ENCODE assay signal across 8 cellular contexts in the genomic region with DNA sequence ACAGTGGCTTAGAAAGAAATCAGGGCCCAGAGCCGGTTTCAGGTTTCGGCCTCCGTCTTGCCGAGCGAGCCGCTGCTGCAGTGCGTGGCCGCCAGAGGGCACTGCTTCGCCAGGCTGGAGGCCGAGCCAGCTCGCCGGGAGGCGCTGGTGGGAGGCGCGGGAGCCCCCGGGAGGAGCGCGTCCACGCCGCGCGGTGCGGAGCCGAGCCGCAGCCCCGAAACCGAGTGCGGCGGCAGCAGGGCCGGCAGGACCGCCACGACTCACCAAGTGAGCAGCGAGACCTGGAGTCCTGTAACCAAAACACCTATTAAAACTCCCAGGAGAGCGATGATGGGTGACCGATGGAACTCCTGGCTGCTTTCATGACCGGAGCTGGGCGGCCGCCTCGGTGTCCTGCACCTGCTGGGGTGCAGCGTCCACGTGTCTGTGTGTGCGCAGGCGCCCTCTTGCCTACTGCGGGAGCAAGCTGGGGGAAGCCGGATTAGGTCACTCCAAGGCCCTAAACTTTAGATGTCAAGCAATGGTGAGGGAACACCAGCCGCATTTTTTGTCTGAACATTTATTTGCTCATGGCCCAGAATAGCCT.
DNase-seq lines count a peak whose midpoint lies in the region; ATAC-seq, FAIRE-seq and TF ChIP-seq lines count a peak whose summit lies in the region.

No MANE protein-coding gene starts in this region.

- peak overlapping the region; percentile 57 for H3K4me3 Mint-ChIP-seq in activated B cell treated with CpG ODN at 0.5 μM for 24 hours

- TF ChIP-seq CTCF in GM12872 (IDR thresholded peaks at IDR 0.05; ENCODE audit: insufficient read depth, low read depth, low read length) (peak; percentile 93), activated B cell treated with CpG ODN at 0.5 μM for 24 hours (IDR thresholded peaks at IDR 0.05) (peak; percentile 18)

- H3K4me1 Mint-ChIP-seq in activated B cell treated with CpG ODN at 0.5 μM for 24 hours, result peaks cover 15% of the 10 kb centered on the region

- no peaks in the 10 kb centered on the region for H3K36me3 Mint-ChIP-seq in activated B cell treated with CpG ODN at 0.5 μM for 24 hours (ENCODE audit: low read depth)

- ATAC-seq in HG02642 (IDR thresholded peaks at IDR 0.05; ENCODE audit: poor library complexity, unreplicated experiment) (peak; percentile 90), activated B cell treated with CpG ODN at 0.5 μM for 24 hours (ENCODE audit: low read depth) (peak; percentile 87), GM19395 (IDR thresholded peaks at IDR 0.05; ENCODE audit: unreplicated experiment) (no peak)

- no peaks in the 10 kb centered on the region for H3K9me3 Mint-ChIP-seq in activated B cell treated with CpG ODN at 0.5 μM for 24 hours

- H3K27ac ChIP-seq in caudate nucleus (ENCODE audit: low read depth, low read length), result no peak overlapping the region

- POLR2A ChIA-PET in activated B cell treated with CpG ODN at 0.5 μM for 24 hours (lab: Charles Lee), result interaction anchor here (0.6 to 0.9 kb wide), 3 partner anchors 140 to 308 kb away, joined by 3 to 6 read pairs (median 5); no protein-coding TSS in a partner anchor

- intact Hi-C loops in activated B cell treated with CpG ODN at 0.5 μM for 24 hours (cut with micrococcal nuclease), result loop anchor here (1.0 to 5.0 kb wide), 7 partner anchors 40 to 872 kb away; no protein-coding TSS in a partner anchor

- CTCF ChIA-PET in activated B cell treated with CpG ODN at 0.5 μM for 24 hours (lab: Charles Lee), result interaction anchor here (0.6 to 1.9 kb wide), 15 partner anchors 13 to 467 kb away, joined by 3 to 18 read pairs (median 3); no protein-coding TSS in a partner anchor

- DNase-seq in NCI-H146 (lab: John Stamatoyannopoulos, UW), result peak; percentile 90
- DNase-seq in activated B cell treated with CpG ODN at 0.5 μM for 24 hours, result peak; percentile 74
- peak in 55 of 61 donors; percentile 39 to 86 (median 66) for DNase-seq in caudate nucleus (lab: John Stamatoyannopoulos, UW)
- DNase-seq in stimulated activated CD4-positive, alpha-beta T cell treated with anti-CD3 and anti-CD28 coated beads, Interleukin-15, amount 100 ng/mL, for 1 hour (ENCODE audit: low read depth in 1 of 2, low spot score in 1 of 2), result peak; percentile 28 to 57

- peak; percentile 45 for FAIRE-seq in islet of Langerhans (lab: Jason Lieb, UNC)

- peaks cover 9% of the 10 kb centered on the region for H3K27me3 Mint-ChIP-seq in activated B cell treated with CpG ODN at 0.5 μM for 24 hours

- no peak overlapping the region for H3K27ac Mint-ChIP-seq in activated B cell treated with CpG ODN at 0.5 μM for 24 hours
